In the genomic region with DNA sequence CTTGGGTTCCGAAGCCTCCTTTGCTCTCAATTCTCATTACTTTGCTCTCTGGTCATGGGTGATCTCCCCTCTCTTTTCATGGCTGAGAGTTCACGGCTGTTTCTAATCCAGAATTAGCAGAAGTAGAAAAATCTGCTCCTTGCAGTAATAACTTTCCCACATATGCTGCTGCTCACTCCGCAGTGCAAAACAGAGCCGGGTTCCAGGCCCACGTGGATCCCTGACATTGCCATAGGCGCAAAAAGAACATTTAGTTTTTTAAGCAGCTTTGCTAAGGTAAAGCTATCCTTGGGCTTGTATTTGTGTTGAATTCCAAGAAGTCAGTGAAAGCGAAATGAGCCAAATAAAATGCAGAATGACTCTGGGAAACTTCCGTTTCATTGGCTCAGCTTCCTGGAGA, we compare ENCODE assay signal across 23 cellular contexts.
A peak's percentile ranks its signal among the peaks of the same experiment; 100 is the strongest.
DNase-seq lines count a peak whose midpoint lies in the region; ATAC-seq and TF ChIP-seq lines count a peak whose summit lies in the region.
"Had no signal": no experiment of that assay in that cellular context is flagged by ENCODE, and none has a peak within 500 bp of the region (broad histone marks: within the 10 kb centered on the region; RNA-seq: fewer than 3 reads in every experiment).

No MANE protein-coding gene starts in this region.

- ATAC-seq in foreskin keratinocyte (no peak), HG02973 (IDR thresholded peaks at IDR 0.05; ENCODE audit: unreplicated experiment) (no peak)
- ATAC-seq in stimulated activated naive CD8-positive, alpha-beta T cell treated with anti-CD3 and anti-CD28 coated beads, Interleukin-15, amount 100 ng/mL, for 72 hours = no peak
- ATAC-seq: A549, GM12878, HCT116 had no signal

- H3K9me3 ChIP-seq in H9 (ENCODE audit: control insufficient read depth, low read depth, low read length) = no peaks in the 10 kb centered on the region
- H3K9me3 ChIP-seq: A549; BE2C; BLaER1 treated with 17β-estradiol and CSF1 and Interleukin-3, amounts not matched to agents 10 nM and 100 nM had no signal

- H3K79me1 ChIP-seq in H9 (ENCODE audit: insufficient read depth, low read depth, low read length, poor library complexity, severe bottlenecking) = no peaks in the 10 kb centered on the region

- no peak overlapping the region for H2BK120ac ChIP-seq in H9 (ENCODE audit: low read depth, low read length, poor library complexity, severe bottlenecking)

- H2BK15ac ChIP-seq in H9 (ENCODE audit: low read depth, low read length) = no peak overlapping the region

- H4K20me1 ChIP-seq in H9 (ENCODE audit: control insufficient read depth, insufficient read depth, insufficient read length) = no peaks in the 10 kb centered on the region
- H4K20me1 ChIP-seq: BLaER1 treated with 17β-estradiol and CSF1 and Interleukin-3, amounts not matched to agents 10 nM and 100 nM had no signal

- no peak overlapping the region for H3K14ac ChIP-seq in H9 (ENCODE audit: insufficient read depth, low read length)

- no peak overlapping the region for H2BK5ac ChIP-seq in H9 (ENCODE audit: insufficient read length, low read length)

- no peak overlapping the region for H3T11ph ChIP-seq in H9 (ENCODE audit: low read length)

- H4K8ac ChIP-seq in H9 (replicated peaks; ENCODE audit: insufficient read length, low read depth, low read length) = no peak overlapping the region

- 0 out of 7 replicates have a peak overlapping the region, but pooled peaks of 1 of the 3 experiments have one; percentile 41 for H3K27ac Mint-ChIP-seq in H9
- H3K27ac Mint-ChIP-seq in stimulated activated naive CD8-positive, alpha-beta T cell treated with anti-CD3 and anti-CD28 coated beads, Interleukin-15, amount 100 ng/mL, for 72 hours = peak overlapping the region in 1 of 2 donors; percentile 19
- H3K27ac Mint-ChIP-seq: CD14-positive monocyte; CD4-positive, alpha-beta T cell; CD8-positive, alpha-beta memory T cell had no signal

- no peak overlapping the region for H4K5ac ChIP-seq in H9 (ENCODE audit: insufficient read length, low read depth, low read length)

- no peak overlapping the region for H3K18ac ChIP-seq in H9 (ENCODE audit: insufficient read length, low read depth, low read length)

- H3K27me3 ChIP-seq in H9 (ENCODE audit: insufficient read depth, low read length) = no peaks in the 10 kb centered on the region
- H3K27me3 ChIP-seq in foreskin keratinocyte = no peaks in the 10 kb centered on the region
- H3K27me3 ChIP-seq: BE2C; BLaER1 treated with 17β-estradiol and CSF1 and Interleukin-3, amounts not matched to agents 10 nM and 100 nM had no signal

- H3K4ac ChIP-seq in H9 (ENCODE audit: low read depth, low read length) = no peak overlapping the region

- no peaks in the 10 kb centered on the region for H3K79me2 ChIP-seq in H9 (ENCODE audit: insufficient read depth, low read length)

- H4K91ac ChIP-seq in H9 (ENCODE audit: insufficient read length, low read depth, low read length) = no peak overlapping the region

- no peak overlapping the region for H3K4me3 Mint-ChIP-seq in H9
- no peak overlapping the region for H3K4me3 Mint-ChIP-seq in stimulated activated naive CD8-positive, alpha-beta T cell treated with anti-CD3 and anti-CD28 coated beads, Interleukin-15, amount 100 ng/mL, for 72 hours
- H3K4me3 Mint-ChIP-seq: CD14-positive monocyte; CD4-positive, alpha-beta T cell; CD8-positive, alpha-beta memory T cell had no signal

- H3K36me3 Mint-ChIP-seq in H9 (ENCODE audit: insufficient read depth in 1 of 3, low read depth in 3 of 3) = no peaks in the 10 kb centered on the region
- H3K36me3 Mint-ChIP-seq: CD14-positive monocyte had no signal

- H3K27ac ChIP-seq in H9 (ENCODE audit: insufficient read length, low read depth, low read length) (no peak overlapping the region), foreskin keratinocyte (no peak overlapping the region)
- H3K27ac ChIP-seq: A549; BLaER1 treated with 17β-estradiol and CSF1 and Interleukin-3, amounts not matched to agents 10 nM and 100 nM had no signal

- TF ChIP-seq CTCF in H9 (conservative IDR thresholded peaks at IDR 0.05) = no peak
- no peak for TF ChIP-seq CTCF in foreskin keratinocyte (conservative IDR thresholded peaks at IDR 0.05)

- H3K56ac ChIP-seq in H9 (ENCODE audit: insufficient read length, low read depth, low read length) = no peak overlapping the region

- H3K4me1 ChIP-seq in H9 (ENCODE audit: insufficient read depth, low read length) = no peaks in the 10 kb centered on the region; the same call in 1 of the 2 replicates
- no peaks in the 10 kb centered on the region for H3K4me1 ChIP-seq in foreskin keratinocyte
- H3K4me1 ChIP-seq: A549; BE2C; BLaER1 treated with 17β-estradiol and CSF1 and Interleukin-3, amounts not matched to agents 10 nM and 100 nM had no signal

- no peaks in the 10 kb centered on the region for H3K23me2 ChIP-seq in H9 (ENCODE audit: insufficient read length, low read depth, low read length, poor library complexity, severe bottlenecking)

- no peak overlapping the region for H2AFZ ChIP-seq in H9 (ENCODE audit: low read length)

- H2BK20ac ChIP-seq in H9 (ENCODE audit: low read depth, low read length, poor library complexity, severe bottlenecking) = peak overlapping the region; percentile 7

- H3K4me2 ChIP-seq in H9 (ENCODE audit: insufficient read depth, insufficient read length, low read length) = no peak overlapping the region
- H3K4me2 ChIP-seq: A549; BLaER1 treated with 17β-estradiol and CSF1 and Interleukin-3, amounts not matched to agents 10 nM and 100 nM had no signal

- H2BK12ac ChIP-seq in H9 (ENCODE audit: insufficient read length, low read depth, low read length) = no peak overlapping the region

- H2AK5ac ChIP-seq in H9 (ENCODE audit: insufficient read length, low read length) = no peak overlapping the region

- DNase-seq in H9 (no peak), left kidney (ENCODE audit: low read depth, low spot score) (peak; percentile 23), retina (peak; percentile 2), foreskin keratinocyte (no peak)
- DNase-seq in stimulated activated naive CD8-positive, alpha-beta T cell treated with anti-CD3 and anti-CD28 coated beads, Interleukin-15, amount 100 ng/mL, for 72 hours = no peak
- DNase-seq: 8988T; ACHN; AML-193; BE2C; CD4-positive, alpha-beta T cell; CD8-positive, alpha-beta memory T cell; DMS 273 treated with DMSO at 0.1 percent for 48 hours; DMS79; EL; GDM1; GOT3; H7 had no signal

- no CpG with 5 or more reads among the region's 8 CpGs for WGBS in H9 (ENCODE audit: extremely low coverage, insufficient read length, low lambda C conversion rate)

- no peaks in the 10 kb centered on the region for H3K9me3 Mint-ChIP-seq in H9
- H3K9me3 Mint-ChIP-seq in stimulated activated naive CD8-positive, alpha-beta T cell treated with anti-CD3 and anti-CD28 coated beads, Interleukin-15, amount 100 ng/mL, for 72 hours = no peaks in the 10 kb centered on the region
- H3K9me3 Mint-ChIP-seq: CD4-positive, alpha-beta T cell; CD8-positive, alpha-beta memory T cell had no signal

- H3K27me3 Mint-ChIP-seq in H9 (ENCODE audit: low read depth) = no peaks in the 10 kb centered on the region
- no peaks in the 10 kb centered on the region for H3K27me3 Mint-ChIP-seq in stimulated activated naive CD8-positive, alpha-beta T cell treated with anti-CD3 and anti-CD28 coated beads, Interleukin-15, amount 100 ng/mL, for 72 hours
- H3K27me3 Mint-ChIP-seq: CD4-positive, alpha-beta T cell; CD8-positive, alpha-beta memory T cell had no signal

- H3K23ac ChIP-seq in H9 (ENCODE audit: insufficient read length, low read depth, low read length) = no peak overlapping the region

- H3K4me1 Mint-ChIP-seq in H9 = no peaks in the 10 kb centered on the region
- H3K4me1 Mint-ChIP-seq in stimulated activated naive CD8-positive, alpha-beta T cell treated with anti-CD3 and anti-CD28 coated beads, Interleukin-15, amount 100 ng/mL, for 72 hours = no peaks in the 10 kb centered on the region
- H3K4me1 Mint-ChIP-seq: CD14-positive monocyte; CD8-positive, alpha-beta memory T cell had no signal

- no peak overlapping the region for H3K9ac ChIP-seq in H9 (ENCODE audit: extremely low read depth, insufficient read length, low read length)
- H3K9ac ChIP-seq: BLaER1 treated with 17β-estradiol and CSF1 and Interleukin-3, amounts not matched to agents 10 nM and 100 nM had no signal

Comparison
In these comparisons a context has a peak if more than half of its experiments do, and no peak if none do; other contexts are left out.
1. DNase-seq: peak in left kidney (single experiment) and retina (single experiment); none in H9 (single experiment), foreskin keratinocyte (0 of 2) and stimulated activated naive CD8-positive, alpha-beta T cell treated with anti-CD3 and anti-CD28 coated beads, Interleukin-15, amount 100 ng/mL, for 72 hours (0 of 2).